6 cellular contexts compared by ENCODE assay signal in the genomic region with DNA sequence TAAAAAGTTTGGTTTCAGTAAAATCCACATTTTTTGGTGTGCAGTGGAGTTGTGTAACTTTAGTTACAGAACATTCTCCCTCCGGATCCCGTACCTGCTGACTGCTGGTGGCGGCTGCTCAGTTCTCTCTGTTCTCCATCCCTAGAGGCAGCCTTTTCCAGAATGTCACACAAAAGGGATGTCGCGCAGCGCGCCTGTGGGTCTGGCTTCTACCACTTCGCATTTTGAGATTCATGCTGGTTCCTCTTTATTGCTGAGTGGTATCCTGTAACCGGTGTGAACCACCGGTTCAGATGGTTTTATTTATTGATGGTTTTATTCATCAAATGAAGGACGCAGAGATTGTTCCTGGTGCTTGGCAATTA.
DNase-seq lines count a peak whose midpoint lies in the region; ATAC-seq and TF ChIP-seq lines count a peak whose summit lies in the region.

No MANE protein-coding gene starts in this region.

- peak overlapping the region; percentile 41 for H3K4me3 ChIP-seq in parathyroid adenoma (ENCODE audit: low read depth, low read length)

- H3K4me3 Mint-ChIP-seq in activated naive CD8-positive, alpha-beta T cell treated with anti-CD3 and anti-CD28 coated beads, Interleukin-2, amount 50 U/mL, for 24 hours, result peak overlapping the region; percentile 79

- H3K27ac ChIP-seq in parathyroid adenoma, result no peak overlapping the region

- no peaks in the 10 kb centered on the region for H3K36me3 Mint-ChIP-seq in activated naive CD8-positive, alpha-beta T cell treated with anti-CD3 and anti-CD28 coated beads, Interleukin-2, amount 50 U/mL, for 24 hours (ENCODE audit: low read depth)

- H3K9ac ChIP-seq in parathyroid adenoma, result no peak overlapping the region

- no peak for ATAC-seq in activated naive CD8-positive, alpha-beta T cell treated with anti-CD3 and anti-CD28 coated beads, Interleukin-2, amount 50 U/mL, for 24 hours
- ATAC-seq in HG03457 (IDR thresholded peaks at IDR 0.05; ENCODE audit: unreplicated experiment), result no peak

- peak overlapping the region; percentile 96 for H2AFZ ChIP-seq in parathyroid adenoma

- peaks cover 11% of the 10 kb centered on the region for H3K79me2 ChIP-seq in parathyroid adenoma

- no peak for TF ChIP-seq CTCF in parathyroid adenoma (IDR thresholded peaks at IDR 0.05)

- H3K9me3 ChIP-seq in parathyroid adenoma (ENCODE audit: control insufficient read depth, low read length), result no peaks in the 10 kb centered on the region

- no peaks in the 10 kb centered on the region for H3K27me3 ChIP-seq in parathyroid adenoma (ENCODE audit: control insufficient read depth, insufficient read depth, low read length)

- H3K27me3 Mint-ChIP-seq in activated naive CD8-positive, alpha-beta T cell treated with anti-CD3 and anti-CD28 coated beads, Interleukin-2, amount 50 U/mL, for 24 hours, result no peaks in the 10 kb centered on the region

- DNase-seq in Kasumi-1 (lab: John Stamatoyannopoulos, UW) (peak; percentile 57 to 73), dedifferentiated amniotic fluid mesenchymal stem cell (ENCODE audit: extremely low spot score) (no peak), NAMALWA (ENCODE audit: low spot score) (no peak)
- DNase-seq in activated naive CD8-positive, alpha-beta T cell treated with anti-CD3 and anti-CD28 coated beads, Interleukin-2, amount 50 U/mL, for 24 hours, result no peak

- no peaks in the 10 kb centered on the region for H3K36me3 ChIP-seq in parathyroid adenoma (ENCODE audit: control insufficient read depth, insufficient read depth, low read length)

- no peaks in the 10 kb centered on the region for H3K9me3 Mint-ChIP-seq in activated naive CD8-positive, alpha-beta T cell treated with anti-CD3 and anti-CD28 coated beads, Interleukin-2, amount 50 U/mL, for 24 hours

- peak overlapping the region; percentile 68 for H3K4me2 ChIP-seq in parathyroid adenoma (ENCODE audit: low read length)

- peak overlapping the region; percentile 84 for H3K27ac Mint-ChIP-seq in activated naive CD8-positive, alpha-beta T cell treated with anti-CD3 and anti-CD28 coated beads, Interleukin-2, amount 50 U/mL, for 24 hours

- H3K4me1 ChIP-seq in parathyroid adenoma, result peaks cover 4% of the 10 kb centered on the region

- peaks cover 19% of the 10 kb centered on the region for H3K4me1 Mint-ChIP-seq in activated naive CD8-positive, alpha-beta T cell treated with anti-CD3 and anti-CD28 coated beads, Interleukin-2, amount 50 U/mL, for 24 hours

Comparison
In these comparisons a context has a peak if more than half of its experiments do, and no peak if none do; other contexts are left out.
1. DNase-seq: peak in Kasumi-1 (2 of 2); none in activated naive CD8-positive, alpha-beta T cell treated with anti-CD3 and anti-CD28 coated beads, Interleukin-2, amount 50 U/mL, for 24 hours (single experiment), dedifferentiated amniotic fluid mesenchymal stem cell (single experiment) and NAMALWA (single experiment).